Comparison of ENCODE assay signal across 8 cellular contexts in genomic region chr5:130109152-130109551, GRCh38.
DNase-seq lines count a peak whose midpoint lies in the region; ATAC-seq and TF ChIP-seq lines count a peak whose summit lies in the region.

No MANE protein-coding gene starts in this region.

- no peak overlapping the region for H3K4me2 ChIP-seq in PC-9

- peak; percentile 65 for ATAC-seq in GM18505 (IDR thresholded peaks at IDR 0.05; ENCODE audit: unreplicated experiment)
- ATAC-seq in HG03039 (IDR thresholded peaks at IDR 0.05; ENCODE audit: unreplicated experiment): peak; percentile 48
- ATAC-seq in sciatic nerve: no peak

- H3K27me3 ChIP-seq in PC-9 (ENCODE audit: insufficient read depth, low read depth): no peaks in the 10 kb centered on the region

- no peak overlapping the region for H3K27ac ChIP-seq in PC-9

- H3K4me1 ChIP-seq in PC-9 (replicated peaks; ENCODE audit: insufficient read depth): no peaks in the 10 kb centered on the region

- DNase-seq in AG08396 (ENCODE audit: low spot score): peak; percentile 11
- no peak for DNase-seq in PC-9
- DNase-seq in fibroblast of mammary gland (ENCODE audit: low read depth): peak; percentile 58
- peak; percentile 24 for DNase-seq in stromal cell of bone marrow (ENCODE audit: low read depth)
- DNase-seq in activated CD4-positive, alpha-beta T cell treated with anti-CD3 and anti-CD28 coated beads for 1 hour: no peak
- no peak for DNase-seq in sciatic nerve (ENCODE audit: low spot score)

- intact Hi-C loops in PC-9 (cut with micrococcal nuclease; ENCODE audit: unreplicated experiment): loop anchor here (1.0 to 5.0 kb wide), 4 partner anchors 433 to 1002 kb away; no protein-coding TSS in a partner anchor
- intact Hi-C loops in sciatic nerve (cut with DNase I): no loop called here

- POLR2A ChIA-PET in PC-9 (lab: Charles Lee; ENCODE audit: unreplicated experiment): no interaction called here

- no peak for TF ChIP-seq POLR2A in GM18505 (IDR thresholded peaks at IDR 0.05; ENCODE audit: borderline replicate concordance, extremely low read depth, insufficient read depth, insufficient read length)

- H3F3A ChIP-seq in PC-9 (ENCODE audit: insufficient read depth, low read depth): no peaks in the 10 kb centered on the region

- H4K20me1 ChIP-seq in PC-9 (ENCODE audit: insufficient read depth): no peaks in the 10 kb centered on the region

- H3K36me3 ChIP-seq in PC-9 (ENCODE audit: low read depth): no peaks in the 10 kb centered on the region

- BruUV-seq in PC-9 (replicated peaks; lab: Mats Ljungman, UMichigan): no TSS peak

- peaks cover 3% of the 10 kb centered on the region; the same call in 1 of the 2 replicates for H3K9me3 ChIP-seq in PC-9 (ENCODE audit: insufficient read depth, low read depth)

- TF ChIP-seq CTCF in PC-9 (conservative IDR thresholded peaks at IDR 0.05) (peak; percentile 78), fibroblast of mammary gland (conservative IDR thresholded peaks at IDR 0.05; ENCODE audit: control insufficient read depth, insufficient read depth, low read depth, low read length) (peak; percentile 73)

- no peak overlapping the region for H3K4me3 ChIP-seq in PC-9
- H3K4me3 ChIP-seq in fibroblast of mammary gland (ENCODE audit: control insufficient read depth, low read depth, low read length): no peak overlapping the region

- H3K9me2 ChIP-seq in PC-9 (ENCODE audit: insufficient read depth): no peaks in the 10 kb centered on the region

- no peak overlapping the region for H2AFZ ChIP-seq in PC-9

- CTCF ChIA-PET in PC-9 (lab: Charles Lee): interaction anchor here (1.4 kb wide), 1 partner anchor 665 kb away, joined by 3 read pairs; no protein-coding TSS in a partner anchor

- no peaks in the 10 kb centered on the region for H3K79me2 ChIP-seq in PC-9 (ENCODE audit: low read depth)

Comparison
In these comparisons a context has a peak if more than half of its experiments do, and no peak if none do; other contexts are left out.
1. DNase-seq: peak in AG08396 (single experiment), fibroblast of mammary gland (single experiment) and stromal cell of bone marrow (single experiment); none in PC-9 (0 of 2), activated CD4-positive, alpha-beta T cell treated with anti-CD3 and anti-CD28 coated beads for 1 hour (single experiment) and sciatic nerve (single experiment).